Comparison of ENCODE assay signal across 7 cellular contexts in genomic region chr1:168137515-168137821, GRCh38. TPM values are rescaled to one million over a fixed set of nuclear protein-coding genes. Genes with fewer than 3 reads are reported as not detected.
A peak's percentile ranks its signal among the peaks of the same experiment; 100 is the strongest.
DNase-seq lines count a peak whose midpoint lies in the region; TF ChIP-seq lines count a peak whose summit lies in the region.

No MANE protein-coding gene starts in this region.

- no peaks in the 10 kb centered on the region for H3K9me2 ChIP-seq in Karpas-422 (replicated peaks; ENCODE audit: insufficient read depth, low read length)

- no peaks in the 10 kb centered on the region for H4K20me1 ChIP-seq in Karpas-422 (ENCODE audit: insufficient read depth, low read depth, low read length)

- DNase-seq in Karpas-422 (no peak), astrocyte of the cerebellum (ENCODE audit: low read depth) (no peak), kidney epithelial cell (ENCODE audit: low read depth) (no peak), suprapubic skin (ENCODE audit: low spot score in 2 of 2) (no peak), glomerular visceral epithelial cell (ENCODE audit: extremely low spot score) (no peak), amniotic stem cell (lab: John Stamatoyannopoulos, UW) (no peak), NCI-H345 (lab: John Stamatoyannopoulos, UW) (no peak)

- no peak for TF ChIP-seq POLR2A in suprapubic skin (IDR thresholded peaks at IDR 0.05)

- H2AFZ ChIP-seq in Karpas-422 (ENCODE audit: low read length) = peak overlapping the region; percentile 10; the same call in 1 of the 2 replicates

- WGBS in suprapubic skin = 6% methylated on average over 6 of the region's 6 CpGs

- H3K27ac ChIP-seq in Karpas-422 (ENCODE audit: low read length) = no peak overlapping the region
- H3K27ac ChIP-seq in suprapubic skin = peak overlapping the region; percentile 74

- no peak for TF ChIP-seq EP300 in suprapubic skin (IDR thresholded peaks at IDR 0.05)

- TF ChIP-seq CTCF in astrocyte of the cerebellum (IDR thresholded peaks at IDR 0.05; ENCODE audit: low read depth, low read length, missing control alignments) (no peak), kidney epithelial cell (IDR thresholded peaks at IDR 0.05; ENCODE audit: insufficient read depth, low read length, poor library complexity, severe bottlenecking) (no peak), suprapubic skin (IDR thresholded peaks at IDR 0.05) (no peak)

- no peaks in the 10 kb centered on the region; the same call in 1 of the 2 replicates for H3K27me3 ChIP-seq in Karpas-422 (ENCODE audit: low read length)
- no peaks in the 10 kb centered on the region for H3K27me3 ChIP-seq in kidney epithelial cell (ENCODE audit: control insufficient read depth, insufficient read depth, low read length)
- no peaks in the 10 kb centered on the region for H3K27me3 ChIP-seq in suprapubic skin

- H3K36me3 ChIP-seq in Karpas-422 (ENCODE audit: insufficient read depth, low read length) (no peaks in the 10 kb centered on the region), kidney epithelial cell (ENCODE audit: control insufficient read depth, insufficient read depth, low read length) (no peaks in the 10 kb centered on the region), suprapubic skin (no peaks in the 10 kb centered on the region)

- H3K79me2 ChIP-seq in Karpas-422 (ENCODE audit: low read length) = no peaks in the 10 kb centered on the region

- H3K9ac ChIP-seq in Karpas-422 (ENCODE audit: low read length) = peak overlapping the region; percentile 3; the same call in 1 of the 2 replicates

- H3K9me3 ChIP-seq in Karpas-422 (ENCODE audit: low read length) (no peaks in the 10 kb centered on the region), suprapubic skin (no peaks in the 10 kb centered on the region)

- H3K4me2 ChIP-seq in Karpas-422 (ENCODE audit: low read depth, low read length, poor library complexity, severe bottlenecking) = peak overlapping the region; percentile 97

- H3K4me3 ChIP-seq in Karpas-422 (ENCODE audit: low read length) (peak overlapping the region; percentile 52; the same call in 1 of the 2 replicates), astrocyte of the cerebellum (ENCODE audit: low read depth, low read length) (peak overlapping the region; percentile 78), kidney epithelial cell (ENCODE audit: low read depth, low read length) (peak overlapping the region; percentile 79), suprapubic skin (peak overlapping the region; percentile 93)

- in situ Hi-C loops in astrocyte of the cerebellum (cut with HindIII; ENCODE audit: low sequenced_read_pairs) = no loop called here

- H3K4me1 ChIP-seq in Karpas-422 (ENCODE audit: low read length) = peaks cover 14% of the 10 kb centered on the region
- H3K4me1 ChIP-seq in suprapubic skin = peaks cover 25% of the 10 kb centered on the region

RNA-seq across cellular contexts. Expression of gene GPR161, which starts 0.7 kb away (rescaled TPM):
- total RNA-seq in Karpas-422 (2014; rRNA removed; shearing (Covaris generic); ENCODE audit: low replicate concordance) = 1.2 and 1.6 TPM in 2 replicates
- total RNA-seq in kidney epithelial cell = 16.4 and 24.6 TPM in 2 replicates
- 1 to 10 TPM; 3.1 to 7.6 (median 4.2) TPM for total RNA-seq in suprapubic skin

RNA-seq across cellular contexts. Expression of gene TIPRL, which starts 41.3 kb away (rescaled TPM):
- 43.9 and 53.8 TPM in 2 replicates for total RNA-seq in Karpas-422 (2014; rRNA removed; shearing (Covaris generic); ENCODE audit: low replicate concordance)
- 27.9 and 49.0 TPM in 2 replicates for total RNA-seq in kidney epithelial cell
- total RNA-seq in suprapubic skin = 10 to 100 TPM; 13.7 to 37.5 (median 18.9) TPM
